ENCODE assay signal across 8 cellular contexts in genomic region chr6:166341915-166342292, GRCh38. TPM values are rescaled to one million over a fixed set of nuclear protein-coding genes. Genes with fewer than 3 reads are reported as not detected.
A peak's percentile ranks its signal among the peaks of the same experiment; 100 is the strongest.
DNase-seq lines count a peak whose midpoint lies in the region; ATAC-seq and TF ChIP-seq lines count a peak whose summit lies in the region.

No MANE protein-coding gene starts in this region.

- peaks cover 12 to 16% (median 14%) of the 10 kb centered on the region in 3 donors for H3K4me1 Mint-ChIP-seq in CD8-positive, alpha-beta memory T cell
- H3K4me1 Mint-ChIP-seq in memory B cell, result peaks cover 17% of the 10 kb centered on the region

- peaks cover 52% of the 10 kb centered on the region for H3K4me1 ChIP-seq in CD8-positive, alpha-beta memory T cell (ENCODE audit: insufficient read depth, low read length)
- peaks cover 3% of the 10 kb centered on the region for H3K4me1 ChIP-seq in urinary bladder (ENCODE audit: insufficient read depth)

- no peaks in the 10 kb centered on the region for H3K9me3 Mint-ChIP-seq in CD8-positive, alpha-beta memory T cell
- no peaks in the 10 kb centered on the region for H3K9me3 Mint-ChIP-seq in memory B cell

- H3K36me3 ChIP-seq in CD8-positive, alpha-beta memory T cell (ENCODE audit: insufficient read depth, low read length), result no peaks in the 10 kb centered on the region
- no peaks in the 10 kb centered on the region for H3K36me3 ChIP-seq in urinary bladder (ENCODE audit: insufficient read depth)

- peaks cover 0 to 22% (median 4%) of the 10 kb centered on the region in 3 donors for H3K36me3 Mint-ChIP-seq in CD8-positive, alpha-beta memory T cell
- H3K36me3 Mint-ChIP-seq in memory B cell, result peaks cover 3% of the 10 kb centered on the region

- no peaks in the 10 kb centered on the region for H3K27me3 ChIP-seq in CD8-positive, alpha-beta memory T cell (ENCODE audit: insufficient read depth, low read length, poor library complexity, severe bottlenecking)

- H3K27ac Mint-ChIP-seq in CD8-positive, alpha-beta memory T cell, result peak overlapping the region; percentile 59 to 93 (median 88)
- H3K27ac Mint-ChIP-seq in memory B cell, result peak overlapping the region; percentile 77

- peak in 1 of 5 donors; percentile 7 for DNase-seq in CD8-positive, alpha-beta memory T cell
- peak; percentile 55 for DNase-seq in NAMALWA (ENCODE audit: low spot score)
- DNase-seq in cardiac fibroblast (ENCODE audit: low read depth in 2 of 2), result peak; percentile 23 to 30
- no peak for DNase-seq in memory B cell (ENCODE audit: low spot score in 2 of 2)
- DNase-seq in A172 (ENCODE audit: low spot score), result no peak
- DNase-seq in dedifferentiated amniotic fluid mesenchymal stem cell (ENCODE audit: extremely low spot score), result no peak
- no peak for DNase-seq in GF-D8 (lab: John Stamatoyannopoulos, UW)

- peak overlapping the region; percentile 87 to 94 (median 89) for H3K4me3 Mint-ChIP-seq in CD8-positive, alpha-beta memory T cell
- peak overlapping the region; percentile 82 for H3K4me3 Mint-ChIP-seq in memory B cell

- WGBS in urinary bladder, result under 1% methylated on average over 12 of the region's 12 CpGs

- peak overlapping the region; percentile 92 for H3K27ac ChIP-seq in CD8-positive, alpha-beta memory T cell (ENCODE audit: low read depth, low read length)
- H3K27ac ChIP-seq in urinary bladder (ENCODE audit: low read depth), result peak overlapping the region; percentile 63

- H3K9me3 ChIP-seq in CD8-positive, alpha-beta memory T cell (ENCODE audit: low read length), result no peaks in the 10 kb centered on the region

- peak overlapping the region; percentile 76 for H3K4me3 ChIP-seq in CD8-positive, alpha-beta memory T cell (ENCODE audit: low read length)
- H3K4me3 ChIP-seq in cardiac fibroblast (replicated peaks in 1 of 2; ENCODE audit: low read depth in 2 of 2, low read length in 2 of 2), result peak overlapping the region; percentile 98 to 99
- peak overlapping the region; percentile 63 for H3K4me3 ChIP-seq in urinary bladder (ENCODE audit: low read depth, low read length)

- H3K27me3 Mint-ChIP-seq in CD8-positive, alpha-beta memory T cell, result peaks cover 0 to 1% of the 10 kb centered on the region in 2 donors
- no peaks in the 10 kb centered on the region for H3K27me3 Mint-ChIP-seq in memory B cell

- no peak for ATAC-seq in memory B cell (ENCODE audit: low read depth)

- POLR2A ChIA-PET in CD8-positive, alpha-beta memory T cell (lab: Charles Lee), result interaction anchor here (0.7 kb wide), 2 partner anchors 39 to 56 kb away, joined by 3 read pairs; no protein-coding TSS in a partner anchor

- no peak for TF ChIP-seq CTCF in cardiac fibroblast (IDR thresholded peaks at IDR 0.05; ENCODE audit: low read depth, low read length)

- CTCF ChIA-PET in CD8-positive, alpha-beta memory T cell (lab: Charles Lee), result interaction anchor here (0.8 to 1.3 kb wide), 3 partner anchors 31 to 60 kb away, joined by 3 to 5 read pairs (median 4); no protein-coding TSS in a partner anchor

RNA-seq across cellular contexts. Expression of gene SFT2D1, which starts 0.4 kb away (rescaled TPM):
- total RNA-seq in CD8-positive, alpha-beta memory T cell, result 10 to 100 TPM; 54.0 to 60.9 TPM
- polyA plus RNA-seq in CD8-positive, alpha-beta memory T cell, result 43.3 TPM
- 37.4 TPM for total RNA-seq in urinary bladder
- polyA plus RNA-seq in urinary bladder, result 47.2 TPM
- total RNA-seq in A172 (2014; rRNA removed; shearing (Covaris generic)), result 41.8 and 60.3 TPM in 2 replicates

RNA-seq across cellular contexts. Expression of gene PRR18, which starts 33.7 kb away (rescaled TPM):
- under 1 TPM; 0.07 to 0.09 TPM for total RNA-seq in CD8-positive, alpha-beta memory T cell
- polyA plus RNA-seq in CD8-positive, alpha-beta memory T cell, result not detected
- total RNA-seq in urinary bladder, result not detected
- not detected for polyA plus RNA-seq in urinary bladder
- total RNA-seq in A172 (2014; rRNA removed; shearing (Covaris generic)), result 0.14 and 0.24 TPM in 2 replicates

RNA-seq across cellular contexts. Expression of gene MPC1, which starts 40.8 kb away (rescaled TPM):
- total RNA-seq in CD8-positive, alpha-beta memory T cell, result 10 to 100 TPM; 36.3 to 39.3 TPM
- polyA plus RNA-seq in CD8-positive, alpha-beta memory T cell, result 62.1 TPM
- 40.9 TPM for total RNA-seq in urinary bladder
- 71.4 TPM for polyA plus RNA-seq in urinary bladder
- 33.9 and 44.2 TPM in 2 replicates for total RNA-seq in A172 (2014; rRNA removed; shearing (Covaris generic))

Comparison
In these comparisons a context has a peak if more than half of its experiments do, and no peak if none do; other contexts are left out.
1. DNase-seq: peak in NAMALWA (single experiment) and cardiac fibroblast (2 of 2); none in memory B cell (0 of 2), A172 (single experiment), dedifferentiated amniotic fluid mesenchymal stem cell (single experiment) and GF-D8 (single experiment).
2. Peak in every context shown above with its lines, with median percentiles within 50 percentile points of each other: H3K4me3 ChIP-seq.